In the genomic region with DNA sequence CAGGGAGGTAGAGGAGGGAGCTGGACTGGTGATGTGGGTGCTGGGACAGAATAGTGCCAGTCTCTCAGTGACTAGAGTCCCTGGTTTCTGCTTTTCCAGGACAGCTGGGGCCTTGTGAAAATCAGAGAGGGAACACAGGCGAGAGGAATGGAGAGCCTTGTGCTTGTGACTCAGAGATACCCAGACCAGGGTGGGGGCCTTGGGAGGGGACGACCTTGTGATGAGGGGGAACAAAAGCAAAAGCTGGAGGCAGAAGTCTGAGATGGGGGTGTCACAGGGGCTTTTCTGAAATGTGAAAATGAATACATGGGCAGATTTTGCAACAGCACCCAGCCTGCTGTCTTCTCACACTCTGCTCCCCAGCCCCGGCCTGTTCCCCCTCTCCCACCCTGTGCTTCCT, we compare ENCODE assay signal across 1 cellular context.
TF ChIP-seq lines count a peak whose summit lies in the region.

No MANE protein-coding gene starts in this region.

TF ChIP-seq in WTC11, 78 proteins besides CTCF, POLR2A, EP300 and RAD21 (continued from another document):
- TF ChIP-seq, protein P1, sequence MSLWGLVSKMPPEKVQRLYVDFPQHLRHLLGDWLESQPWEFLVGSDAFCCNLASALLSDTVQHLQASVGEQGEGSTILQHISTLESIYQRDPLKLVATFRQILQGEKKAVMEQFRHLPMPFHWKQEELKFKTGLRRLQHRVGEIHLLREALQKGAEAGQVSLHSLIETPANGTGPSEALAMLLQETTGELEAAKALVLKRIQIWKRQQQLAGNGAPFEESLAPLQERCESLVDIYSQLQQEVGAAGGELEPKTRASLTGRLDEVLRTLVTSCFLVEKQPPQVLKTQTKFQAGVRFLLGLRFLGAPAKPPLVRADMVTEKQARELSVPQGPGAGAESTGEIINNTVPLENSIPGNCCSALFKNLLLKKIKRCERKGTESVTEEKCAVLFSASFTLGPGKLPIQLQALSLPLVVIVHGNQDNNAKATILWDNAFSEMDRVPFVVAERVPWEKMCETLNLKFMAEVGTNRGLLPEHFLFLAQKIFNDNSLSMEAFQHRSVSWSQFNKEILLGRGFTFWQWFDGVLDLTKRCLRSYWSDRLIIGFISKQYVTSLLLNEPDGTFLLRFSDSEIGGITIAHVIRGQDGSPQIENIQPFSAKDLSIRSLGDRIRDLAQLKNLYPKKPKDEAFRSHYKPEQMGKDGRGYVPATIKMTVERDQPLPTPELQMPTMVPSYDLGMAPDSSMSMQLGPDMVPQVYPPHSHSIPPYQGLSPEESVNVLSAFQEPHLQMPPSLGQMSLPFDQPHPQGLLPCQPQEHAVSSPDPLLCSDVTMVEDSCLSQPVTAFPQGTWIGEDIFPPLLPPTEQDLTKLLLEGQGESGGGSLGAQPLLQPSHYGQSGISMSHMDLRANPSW (CRISPR knock-in tag; conservative IDR thresholded peaks at IDR 0.05; ENCODE audit: low read depth): no peak
- TF ChIP-seq GTF2I (CRISPR knock-in tag; conservative IDR thresholded peaks at IDR 0.05) (no peak), ELF4 (CRISPR knock-in tag; IDR thresholded peaks at IDR 0.05; ENCODE audit: low read depth) (no peak), OVOL2 (CRISPR knock-in tag; IDR thresholded peaks at IDR 0.05; ENCODE audit: borderline replicate concordance) (no peak), TEAD4 (CRISPR knock-in tag; IDR thresholded peaks at IDR 0.05) (no peak), HMGA2 (CRISPR knock-in tag; IDR thresholded peaks at IDR 0.05) (no peak)
- TF ChIP-seq, protein P2, sequence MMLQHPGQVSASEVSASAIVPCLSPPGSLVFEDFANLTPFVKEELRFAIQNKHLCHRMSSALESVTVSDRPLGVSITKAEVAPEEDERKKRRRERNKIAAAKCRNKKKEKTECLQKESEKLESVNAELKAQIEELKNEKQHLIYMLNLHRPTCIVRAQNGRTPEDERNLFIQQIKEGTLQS (CRISPR knock-in tag; conservative IDR thresholded peaks at IDR 0.05): no peak
- TF ChIP-seq, protein P3, sequence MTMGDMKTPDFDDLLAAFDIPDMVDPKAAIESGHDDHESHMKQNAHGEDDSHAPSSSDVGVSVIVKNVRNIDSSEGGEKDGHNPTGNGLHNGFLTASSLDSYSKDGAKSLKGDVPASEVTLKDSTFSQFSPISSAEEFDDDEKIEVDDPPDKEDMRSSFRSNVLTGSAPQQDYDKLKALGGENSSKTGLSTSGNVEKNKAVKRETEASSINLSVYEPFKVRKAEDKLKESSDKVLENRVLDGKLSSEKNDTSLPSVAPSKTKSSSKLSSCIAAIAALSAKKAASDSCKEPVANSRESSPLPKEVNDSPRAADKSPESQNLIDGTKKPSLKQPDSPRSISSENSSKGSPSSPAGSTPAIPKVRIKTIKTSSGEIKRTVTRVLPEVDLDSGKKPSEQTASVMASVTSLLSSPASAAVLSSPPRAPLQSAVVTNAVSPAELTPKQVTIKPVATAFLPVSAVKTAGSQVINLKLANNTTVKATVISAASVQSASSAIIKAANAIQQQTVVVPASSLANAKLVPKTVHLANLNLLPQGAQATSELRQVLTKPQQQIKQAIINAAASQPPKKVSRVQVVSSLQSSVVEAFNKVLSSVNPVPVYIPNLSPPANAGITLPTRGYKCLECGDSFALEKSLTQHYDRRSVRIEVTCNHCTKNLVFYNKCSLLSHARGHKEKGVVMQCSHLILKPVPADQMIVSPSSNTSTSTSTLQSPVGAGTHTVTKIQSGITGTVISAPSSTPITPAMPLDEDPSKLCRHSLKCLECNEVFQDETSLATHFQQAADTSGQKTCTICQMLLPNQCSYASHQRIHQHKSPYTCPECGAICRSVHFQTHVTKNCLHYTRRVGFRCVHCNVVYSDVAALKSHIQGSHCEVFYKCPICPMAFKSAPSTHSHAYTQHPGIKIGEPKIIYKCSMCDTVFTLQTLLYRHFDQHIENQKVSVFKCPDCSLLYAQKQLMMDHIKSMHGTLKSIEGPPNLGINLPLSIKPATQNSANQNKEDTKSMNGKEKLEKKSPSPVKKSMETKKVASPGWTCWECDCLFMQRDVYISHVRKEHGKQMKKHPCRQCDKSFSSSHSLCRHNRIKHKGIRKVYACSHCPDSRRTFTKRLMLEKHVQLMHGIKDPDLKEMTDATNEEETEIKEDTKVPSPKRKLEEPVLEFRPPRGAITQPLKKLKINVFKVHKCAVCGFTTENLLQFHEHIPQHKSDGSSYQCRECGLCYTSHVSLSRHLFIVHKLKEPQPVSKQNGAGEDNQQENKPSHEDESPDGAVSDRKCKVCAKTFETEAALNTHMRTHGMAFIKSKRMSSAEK (CRISPR knock-in tag; IDR thresholded peaks at IDR 0.05; ENCODE audit: borderline replicate concordance): no peak
- TF ChIP-seq, protein P4, sequence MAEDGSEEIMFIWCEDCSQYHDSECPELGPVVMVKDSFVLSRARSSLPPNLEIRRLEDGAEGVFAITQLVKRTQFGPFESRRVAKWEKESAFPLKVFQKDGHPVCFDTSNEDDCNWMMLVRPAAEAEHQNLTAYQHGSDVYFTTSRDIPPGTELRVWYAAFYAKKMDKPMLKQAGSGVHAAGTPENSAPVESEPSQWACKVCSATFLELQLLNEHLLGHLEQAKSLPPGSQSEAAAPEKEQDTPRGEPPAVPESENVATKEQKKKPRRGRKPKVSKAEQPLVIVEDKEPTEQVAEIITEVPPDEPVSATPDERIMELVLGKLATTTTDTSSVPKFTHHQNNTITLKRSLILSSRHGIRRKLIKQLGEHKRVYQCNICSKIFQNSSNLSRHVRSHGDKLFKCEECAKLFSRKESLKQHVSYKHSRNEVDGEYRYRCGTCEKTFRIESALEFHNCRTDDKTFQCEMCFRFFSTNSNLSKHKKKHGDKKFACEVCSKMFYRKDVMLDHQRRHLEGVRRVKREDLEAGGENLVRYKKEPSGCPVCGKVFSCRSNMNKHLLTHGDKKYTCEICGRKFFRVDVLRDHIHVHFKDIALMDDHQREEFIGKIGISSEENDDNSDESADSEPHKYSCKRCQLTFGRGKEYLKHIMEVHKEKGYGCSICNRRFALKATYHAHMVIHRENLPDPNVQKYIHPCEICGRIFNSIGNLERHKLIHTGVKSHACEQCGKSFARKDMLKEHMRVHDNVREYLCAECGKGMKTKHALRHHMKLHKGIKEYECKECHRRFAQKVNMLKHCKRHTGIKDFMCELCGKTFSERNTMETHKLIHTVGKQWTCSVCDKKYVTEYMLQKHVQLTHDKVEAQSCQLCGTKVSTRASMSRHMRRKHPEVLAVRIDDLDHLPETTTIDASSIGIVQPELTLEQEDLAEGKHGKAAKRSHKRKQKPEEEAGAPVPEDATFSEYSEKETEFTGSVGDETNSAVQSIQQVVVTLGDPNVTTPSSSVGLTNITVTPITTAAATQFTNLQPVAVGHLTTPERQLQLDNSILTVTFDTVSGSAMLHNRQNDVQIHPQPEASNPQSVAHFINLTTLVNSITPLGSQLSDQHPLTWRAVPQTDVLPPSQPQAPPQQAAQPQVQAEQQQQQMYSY (CRISPR knock-in tag; IDR thresholded peaks at IDR 0.05): no peak
- TF ChIP-seq, protein P5, sequence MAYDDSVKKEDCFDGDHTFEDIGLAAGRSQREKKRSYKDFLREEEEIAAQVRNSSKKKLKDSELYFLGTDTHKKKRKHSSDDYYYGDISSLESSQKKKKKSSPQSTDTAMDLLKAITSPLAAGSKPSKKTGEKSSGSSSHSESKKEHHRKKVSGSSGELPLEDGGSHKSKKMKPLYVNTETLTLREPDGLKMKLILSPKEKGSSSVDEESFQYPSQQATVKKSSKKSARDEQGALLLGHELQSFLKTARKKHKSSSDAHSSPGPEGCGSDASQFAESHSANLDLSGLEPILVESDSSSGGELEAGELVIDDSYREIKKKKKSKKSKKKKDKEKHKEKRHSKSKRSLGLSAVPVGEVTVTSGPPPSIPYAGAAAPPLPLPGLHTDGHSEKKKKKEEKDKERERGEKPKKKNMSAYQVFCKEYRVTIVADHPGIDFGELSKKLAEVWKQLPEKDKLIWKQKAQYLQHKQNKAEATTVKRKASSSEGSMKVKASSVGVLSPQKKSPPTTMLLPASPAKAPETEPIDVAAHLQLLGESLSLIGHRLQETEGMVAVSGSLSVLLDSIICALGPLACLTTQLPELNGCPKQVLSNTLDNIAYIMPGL (CRISPR knock-in tag; IDR thresholded peaks at IDR 0.05): no peak
